13 cellular contexts compared by ENCODE assay signal in the genomic region with DNA sequence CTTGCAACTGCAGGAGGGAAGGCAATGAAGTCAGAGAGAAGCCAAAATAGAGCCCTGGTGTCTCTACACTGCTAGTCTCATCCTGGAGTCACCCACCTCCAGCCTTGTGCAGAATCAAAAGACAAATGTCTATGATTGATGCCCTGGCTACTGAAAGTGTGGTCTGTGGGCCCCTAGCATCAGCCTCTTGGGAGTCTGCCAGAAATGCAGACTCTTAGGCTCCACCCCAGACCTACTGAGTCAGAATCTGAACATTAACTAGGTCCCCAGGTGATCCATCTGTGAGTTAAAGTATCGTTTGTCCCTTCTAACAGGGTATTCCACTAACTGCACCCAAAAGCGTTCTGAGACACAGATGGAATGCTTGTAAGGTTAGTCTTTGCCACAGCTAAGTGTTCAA.
"Had no signal": no experiment of that assay in that cellular context is flagged by ENCODE, and none has a peak within 500 bp of the region (broad histone marks: within the 10 kb centered on the region; RNA-seq: fewer than 3 reads in every experiment).

No MANE protein-coding gene starts in this region.

- H3K4me1 Mint-ChIP-seq: neural progenitor cell had no signal

- H3K4me3 Mint-ChIP-seq: activated naive CD8-positive, alpha-beta T cell treated with anti-CD3 and anti-CD28 coated beads, Interleukin-2, amount 10 ng/mL, durations not matched to agents 7 days and 5 days; activated T-helper 1 cell treated with anti-CD3 and anti-CD28 coated beads, Interleukin-12 subunit alpha, Interleukin-12 subunit beta, Interleukin-2, Interleukin-4 antibody, amounts not matched to agents 30 ng/mL and 10 ng/mL and 1 ng/mL, durations not matched to agents 14 hours and 24 hours and 36 hours; neural progenitor cell had no signal

- H3K4me2 ChIP-seq: neural progenitor cell had no signal

- H3K9me3 ChIP-seq: ovary, stomach, testis, upper lobe of right lung had no signal

- H3K27ac ChIP-seq: neural progenitor cell, ovary, stomach, testis, upper lobe of right lung had no signal

- H3K36me3 ChIP-seq: neural progenitor cell, ovary had no signal

- H3K27me3 ChIP-seq: neural progenitor cell, ovary, stomach, testis, upper lobe of right lung had no signal

- H3K4me1 ChIP-seq: neural progenitor cell, testis, upper lobe of right lung had no signal

- H3K27me3 Mint-ChIP-seq: activated naive CD8-positive, alpha-beta T cell treated with anti-CD3 and anti-CD28 coated beads, Interleukin-2, amount 10 ng/mL, durations not matched to agents 7 days and 5 days had no signal

- H3K4me3 ChIP-seq: lung, neural progenitor cell, ovary, stomach, testis, upper lobe of right lung had no signal

- H2AFZ ChIP-seq: neural progenitor cell had no signal

- H3K9ac ChIP-seq: neural progenitor cell had no signal

- H3K27ac Mint-ChIP-seq: activated naive CD8-positive, alpha-beta T cell treated with anti-CD3 and anti-CD28 coated beads, Interleukin-2, amount 10 ng/mL, durations not matched to agents 7 days and 5 days; activated T-helper 1 cell treated with anti-CD3 and anti-CD28 coated beads, Interleukin-12 subunit alpha, Interleukin-12 subunit beta, Interleukin-2, Interleukin-4 antibody, amounts not matched to agents 30 ng/mL and 10 ng/mL and 1 ng/mL, durations not matched to agents 14 hours and 24 hours and 36 hours; neural progenitor cell had no signal

- H3K9me3 Mint-ChIP-seq: activated naive CD8-positive, alpha-beta T cell treated with anti-CD3 and anti-CD28 coated beads, Interleukin-2, amount 10 ng/mL, durations not matched to agents 7 days and 5 days; activated T-helper 1 cell treated with anti-CD3 and anti-CD28 coated beads, Interleukin-12 subunit alpha, Interleukin-12 subunit beta, Interleukin-2, Interleukin-4 antibody, amounts not matched to agents 30 ng/mL and 10 ng/mL and 1 ng/mL, durations not matched to agents 14 hours and 24 hours and 36 hours; neural progenitor cell had no signal

- DNase-seq: activated naive CD8-positive, alpha-beta T cell treated with anti-CD3 and anti-CD28 coated beads, Interleukin-2, amount 10 ng/mL, durations not matched to agents 7 days and 5 days; left colon; ovary; stimulated activated CD4-positive, alpha-beta T cell treated with anti-CD3 and anti-CD28 coated beads, Interleukin-12 subunit alpha, Interleukin-12 subunit beta, amount 100 ng/mL, for 4 hours; stimulated activated CD4-positive, alpha-beta T cell treated with anti-CD3 and anti-CD28 coated beads, Interleukin-2, amount 100 ng/mL, for 24 hours; stomach; testis; upper lobe of right lung had no signal

- ATAC-seq: activated CD4-positive, CD25-positive, alpha-beta regulatory T cell treated with anti-CD3 and anti-CD28 coated beads, Interleukin-2, amount 50 U/mL, for 24 hours; esophagus mucosa; left colon had no signal
